Comparison of ENCODE assay signal across 9 cellular contexts in genomic region chr1:202213361-202214088, GRCh38. TPM values are rescaled to one million over a fixed set of nuclear protein-coding genes. Genes with fewer than 3 reads are reported as not detected.
DNase-seq lines count a peak whose midpoint lies in the region; FAIRE-seq and TF ChIP-seq lines count a peak whose summit lies in the region.
"Had no signal": no experiment of that assay in that cellular context is flagged by ENCODE, and none has a peak within 500 bp of the region (broad histone marks: within the 10 kb centered on the region; RNA-seq: fewer than 3 reads in every experiment).

No MANE protein-coding gene starts in this region.

- H3K4me1 ChIP-seq in NT2/D1 (ENCODE audit: insufficient read depth, insufficient read length), result peaks cover 13% of the 10 kb centered on the region
- H3K4me1 ChIP-seq in spleen, result peaks cover 0 to 22% (median 8%) of the 10 kb centered on the region in 6 donors

- 40 to 52% (median 44%) methylated on average over 8 of the region's 8 CpGs for WGBS in spleen, 5 donors

- H3K27me3 ChIP-seq in NT2/D1 (ENCODE audit: insufficient read depth, insufficient read length) (peaks cover 21% of the 10 kb centered on the region), spleen (replicated peaks in 1 of 7) (peaks cover 0 to 82% (median 15%) of the 10 kb centered on the region in 7 donors)

- TF ChIP-seq POLR2A in spleen (IDR thresholded peaks at IDR 0.05) (no peak), GM12892 (IDR thresholded peaks at IDR 0.05; ENCODE audit: low read depth, low read length) (no peak)

- peak; percentile 9 for DNase-seq in NCI-H2227 (lab: John Stamatoyannopoulos, UW; ENCODE audit: unreplicated experiment)
- DNase-seq in NCI-H2227 treated with DMSO at 0.1 percent for 48 hours (lab: John Stamatoyannopoulos, UW), result no peak
- peak; percentile 57 for DNase-seq in NT2/D1 (ENCODE audit: low read depth, low spot score)
- no peak for DNase-seq in fibroblast of pulmonary artery (ENCODE audit: low read depth)
- DNase-seq in spleen, result no peak
- no peak for DNase-seq in cerebellar nuclear complex (lab: John Stamatoyannopoulos, UW)
- no peak for DNase-seq in GM12892 (ENCODE audit: insufficient read length)
- no peak for DNase-seq in A172 (ENCODE audit: low spot score)

- H3K27ac ChIP-seq in spleen, result peak overlapping the region in 2 of 8 donors; percentile 15 to 63

- TF ChIP-seq CTCF in fibroblast of pulmonary artery (IDR thresholded peaks at IDR 0.05; ENCODE audit: low read length, missing control alignments) (peak; percentile 24), spleen (IDR thresholded peaks at IDR 0.05 in 8 of 11, conservative IDR thresholded peaks at IDR 0.05 in 3 of 11) (peak in 1 of 11 experiments; percentile 8)

- H3K9ac ChIP-seq in NT2/D1 (ENCODE audit: insufficient read length, low read depth), result peak overlapping the region; percentile 52

- H3K36me3 ChIP-seq in NT2/D1 (ENCODE audit: insufficient read depth, insufficient read length, low read length) (no peaks in the 10 kb centered on the region), spleen (no peaks in the 10 kb centered on the region)

- H3K4me3 ChIP-seq in NT2/D1 (ENCODE audit: insufficient read length, low read depth) (peak overlapping the region; percentile 42), fibroblast of pulmonary artery (replicated peaks; ENCODE audit: low read depth, low read length) (no peak overlapping the region), spleen (peak overlapping the region in 5 of 8 donors; percentile 17 to 62 (median 28))

- no peaks in the 10 kb centered on the region for H3K9me3 ChIP-seq in NT2/D1 (ENCODE audit: insufficient read depth, low read length)
- H3K9me3 ChIP-seq in spleen, result no peaks in the 10 kb centered on the region

- intact Hi-C loops in spleen (cut with DNase I; ENCODE audit: low total_unique reads), result no loop called here

- no peak for FAIRE-seq in GM12892 (lab: Jason Lieb, UNC)

RNA-seq across cellular contexts. Expression of gene LGR6, which starts 19.9 kb away (rescaled TPM):
- total RNA-seq in spleen, result 10 to 100 TPM in 3 of 7 donors, 1 to 10 TPM in 4; 1.9 to 24.5 (median 8.6) TPM
- polyA plus RNA-seq in spleen, result 1 to 10 TPM in 2 of 3 donors, under 1 TPM in 1; 0.61 to 3.3 (median 2.0) TPM
- not detected for polyA plus RNA-seq in GM12892 (2012; ENCODE audit: missing spikeins)
- not detected in 2 replicates for total RNA-seq in A172 (2014; rRNA removed; shearing (Covaris generic))
- polyA plus RNA-seq: BJ had no signal

RNA-seq across cellular contexts. Expression of gene PTPN7, which starts 53.1 kb away (rescaled TPM):
- 10 to 100 TPM; 33.1 to 49.0 (median 42.3) TPM for total RNA-seq in spleen
- polyA plus RNA-seq in spleen, result 10 to 100 TPM; 27.8 to 34.2 (median 34.0) TPM
- 36.3 TPM for polyA plus RNA-seq in GM12892 (2012; ENCODE audit: missing spikeins)
- total RNA-seq in A172 (2014; rRNA removed; shearing (Covaris generic)), result not detected in 2 replicates
- polyA plus RNA-seq: BJ had no signal

Comparison
In these comparisons a context has a peak if more than half of its experiments do, and no peak if none do; other contexts are left out.
1. DNase-seq: peak in NCI-H2227 (single experiment) and NT2/D1 (single experiment); none in NCI-H2227 treated with DMSO at 0.1 percent for 48 hours (single experiment), fibroblast of pulmonary artery (single experiment), spleen (single experiment), cerebellar nuclear complex (0 of 2), GM12892 (single experiment) and A172 (single experiment).
2. RNA of gene PTPN7, which starts 53.1 kb away (total RNA-seq): 33.1 to 49.0 TPM in spleen; not detected in A172; every median in the first group is over 10 times any median in the second.